23 cellular contexts compared by ENCODE assay signal in the genomic region with DNA sequence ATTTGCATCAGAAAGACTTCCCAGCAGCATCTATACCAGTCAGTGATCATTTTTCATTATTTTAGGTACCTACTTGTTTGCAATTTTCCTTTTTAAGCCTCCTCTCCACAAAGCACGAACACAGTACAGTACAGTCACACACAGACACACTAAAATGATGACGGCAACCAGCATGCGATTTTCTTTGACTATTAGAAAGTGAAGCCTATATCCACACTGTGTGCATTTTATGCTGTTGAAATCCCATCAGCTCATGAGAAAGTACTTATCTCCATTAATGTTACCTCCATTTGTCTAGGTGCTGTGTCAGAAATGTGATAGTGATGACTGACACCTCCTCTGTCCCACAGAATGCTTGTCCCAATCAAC.
"Had no signal": no experiment of that assay in that cellular context is flagged by ENCODE, and none has a peak within 500 bp of the region (broad histone marks: within the 10 kb centered on the region; RNA-seq: fewer than 3 reads in every experiment).

No MANE protein-coding gene starts in this region.

- H3K9me3 ChIP-seq: lower lobe of right lung, ovary, suprapubic skin, thoracic aorta, upper lobe of right lung had no signal

- DNase-seq: immature natural killer cell; kidney; left colon; left lung; lower lobe of right lung; mammary epithelial cell; mesenchymal stem cell; naive thymus-derived CD8-positive, alpha-beta T cell; ovary; stimulated activated CD4-positive, alpha-beta T cell treated with anti-CD3 and anti-CD28 coated beads, Interleukin-12 subunit alpha, Interleukin-12 subunit beta, amount 100 ng/mL, for 4 hours; stimulated activated CD4-positive, alpha-beta T cell treated with anti-CD3 and anti-CD28 coated beads, Interleukin-15, amount 100 ng/mL, for 24 hours; stimulated activated CD4-positive, alpha-beta T cell treated with anti-CD3 and anti-CD28 coated beads, Interleukin-2, amount 100 ng/mL, for 24 hours; stimulated activated CD4-positive, alpha-beta T cell treated with anti-CD3 and anti-CD28 coated beads, Interleukin-4, amount 100 ng/mL, for 1 hour; stimulated activated naive B cell treated with anti-CD40 and anti-IgM and Interleukin-4, amounts not matched to agents 10 μg/mL and 1 μg/mL and 100 μg/mL, for 72 hours; stimulated activated naive CD8-positive, alpha-beta T cell treated with anti-CD3 and anti-CD28 coated beads, Interleukin-15, Interleukin-2, amounts not matched to agents 100 U/mL and 50 U/mL, for 24 hours; tibial artery; trophoblast cell; upper lobe of right lung had no signal

- H3K4me1 ChIP-seq: left lung, lower lobe of right lung, right atrium auricular region, suprapubic skin, tibial artery, upper lobe of right lung had no signal

- ATAC-seq: left colon; left lung; lower lobe of right lung; naive thymus-derived CD8-positive, alpha-beta T cell; sciatic nerve; stimulated activated naive B cell treated with anti-CD40 and anti-IgM and Interleukin-4, amounts not matched to agents 10 μg/mL and 1 μg/mL and 100 μg/mL, for 72 hours; stimulated activated naive CD8-positive, alpha-beta T cell treated with anti-CD3 and anti-CD28 coated beads, Interleukin-15, Interleukin-2, amounts not matched to agents 100 U/mL and 50 U/mL, for 24 hours; upper lobe of right lung had no signal

- H3K27ac ChIP-seq: left lung, lower lobe of right lung, ovary, right atrium auricular region, skin epidermis, suprapubic skin, thoracic aorta, tibial artery, upper lobe of right lung had no signal

- H3K27me3 ChIP-seq: left lung, ovary, right atrium auricular region, suprapubic skin, tibial artery, upper lobe of right lung had no signal

- H3K36me3 ChIP-seq: left lung, lower lobe of right lung, ovary, right atrium auricular region, suprapubic skin, thoracic aorta, tibial artery, upper lobe of right lung had no signal

- H3K4me3 ChIP-seq: left lung, lower lobe of right lung, ovary, right atrium auricular region, skin epidermis, suprapubic skin, thoracic aorta, tibial artery, upper lobe of right lung had no signal
